In the genomic region with DNA sequence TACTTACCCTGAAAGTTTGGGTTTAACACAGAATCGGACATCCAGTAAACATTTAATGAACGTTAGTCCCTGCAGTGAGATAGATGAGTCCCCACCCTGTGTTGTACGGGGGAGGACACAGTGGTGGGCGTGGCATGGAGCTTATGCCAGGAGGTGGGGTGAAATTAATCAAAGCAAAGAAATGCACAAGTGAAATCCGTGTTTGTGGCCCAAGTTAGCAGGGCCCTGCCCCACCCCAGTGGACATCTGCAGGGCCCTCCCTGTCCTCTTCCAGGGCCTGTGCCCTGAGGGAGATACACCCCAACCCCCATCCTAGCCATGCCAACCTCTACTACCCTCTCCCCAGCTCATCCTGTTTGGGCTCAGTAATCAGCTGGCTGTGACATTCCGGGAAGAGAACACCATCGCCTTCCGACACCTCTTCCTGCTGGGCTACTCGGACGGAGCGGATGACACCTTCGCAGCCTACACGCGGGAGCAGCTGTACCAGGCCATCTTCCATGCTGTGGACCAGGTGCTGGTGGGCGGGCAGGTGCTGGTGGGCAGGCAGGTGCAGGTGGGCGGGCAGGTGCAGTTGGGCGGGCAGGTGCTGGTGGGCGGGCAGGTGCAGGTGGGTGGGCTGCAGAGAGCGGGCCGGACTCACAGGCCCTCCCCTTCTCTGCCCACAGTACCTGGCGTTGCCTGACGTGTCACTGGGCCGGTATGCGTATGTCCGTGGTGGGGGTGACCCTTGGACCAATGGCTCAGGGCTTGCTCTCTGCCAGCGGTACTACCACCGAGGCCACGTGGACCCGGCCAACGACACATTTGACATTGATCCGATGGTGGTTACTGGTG, we compare ENCODE assay signal across 1 cellular context.
TF ChIP-seq lines count a peak whose summit lies in the region.

No MANE protein-coding gene starts in this region.

TF ChIP-seq in HEK293, 187 proteins besides CTCF, POLR2A, EP300 and RAD21 (continued from another document):
- TF ChIP-seq, protein P1, sequence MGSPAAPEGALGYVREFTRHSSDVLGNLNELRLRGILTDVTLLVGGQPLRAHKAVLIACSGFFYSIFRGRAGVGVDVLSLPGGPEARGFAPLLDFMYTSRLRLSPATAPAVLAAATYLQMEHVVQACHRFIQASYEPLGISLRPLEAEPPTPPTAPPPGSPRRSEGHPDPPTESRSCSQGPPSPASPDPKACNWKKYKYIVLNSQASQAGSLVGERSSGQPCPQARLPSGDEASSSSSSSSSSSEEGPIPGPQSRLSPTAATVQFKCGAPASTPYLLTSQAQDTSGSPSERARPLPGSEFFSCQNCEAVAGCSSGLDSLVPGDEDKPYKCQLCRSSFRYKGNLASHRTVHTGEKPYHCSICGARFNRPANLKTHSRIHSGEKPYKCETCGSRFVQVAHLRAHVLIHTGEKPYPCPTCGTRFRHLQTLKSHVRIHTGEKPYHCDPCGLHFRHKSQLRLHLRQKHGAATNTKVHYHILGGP (tag by site-specific recombination; IDR thresholded peaks at IDR 0.05) = no peak
- TF ChIP-seq ZNF19 (tag by site-specific recombination; IDR thresholded peaks at IDR 0.05; ENCODE audit: low read depth) (no peak), EGR2 (tag by site-specific recombination; IDR thresholded peaks at IDR 0.05; ENCODE audit: low read depth) (peak; percentile 70), ZBTB1 (tag by site-specific recombination; IDR thresholded peaks at IDR 0.05) (no peak), KLF9 (tag by site-specific recombination; IDR thresholded peaks at IDR 0.05; ENCODE audit: low read depth) (0 out of 2 replicates have a peak, but pooled peaks have one; percentile 32), ZNF2 (tag by site-specific recombination; IDR thresholded peaks at IDR 0.05) (no peak), ZNF394 (tag by site-specific recombination; IDR thresholded peaks at IDR 0.05; ENCODE audit: borderline replicate concordance) (no peak), KLF1 (tag by site-specific recombination; IDR thresholded peaks at IDR 0.05) (peak; percentile 45; the same call in 1 of the 2 replicates), ZFP37 (tag by site-specific recombination; IDR thresholded peaks at IDR 0.05) (no peak), ZBTB17 (tag by site-specific recombination; IDR thresholded peaks at IDR 0.05) (no peak), ZNF10 (tag by site-specific recombination; IDR thresholded peaks at IDR 0.05) (no peak), KLF7 (tag by site-specific recombination; IDR thresholded peaks at IDR 0.05; ENCODE audit: borderline replicate concordance) (no peak), ZNF473 (tag by site-specific recombination; IDR thresholded peaks at IDR 0.05) (no peak), ZNF776 (tag by site-specific recombination; IDR thresholded peaks at IDR 0.05; ENCODE audit: borderline replicate concordance) (no peak), ZXDB (tag by site-specific recombination; IDR thresholded peaks at IDR 0.05) (no peak), ZNF664 (tag by site-specific recombination; IDR thresholded peaks at IDR 0.05) (no peak), SP3 (tag by site-specific recombination; IDR thresholded peaks at IDR 0.05) (no peak)
- TF ChIP-seq, protein P2, sequence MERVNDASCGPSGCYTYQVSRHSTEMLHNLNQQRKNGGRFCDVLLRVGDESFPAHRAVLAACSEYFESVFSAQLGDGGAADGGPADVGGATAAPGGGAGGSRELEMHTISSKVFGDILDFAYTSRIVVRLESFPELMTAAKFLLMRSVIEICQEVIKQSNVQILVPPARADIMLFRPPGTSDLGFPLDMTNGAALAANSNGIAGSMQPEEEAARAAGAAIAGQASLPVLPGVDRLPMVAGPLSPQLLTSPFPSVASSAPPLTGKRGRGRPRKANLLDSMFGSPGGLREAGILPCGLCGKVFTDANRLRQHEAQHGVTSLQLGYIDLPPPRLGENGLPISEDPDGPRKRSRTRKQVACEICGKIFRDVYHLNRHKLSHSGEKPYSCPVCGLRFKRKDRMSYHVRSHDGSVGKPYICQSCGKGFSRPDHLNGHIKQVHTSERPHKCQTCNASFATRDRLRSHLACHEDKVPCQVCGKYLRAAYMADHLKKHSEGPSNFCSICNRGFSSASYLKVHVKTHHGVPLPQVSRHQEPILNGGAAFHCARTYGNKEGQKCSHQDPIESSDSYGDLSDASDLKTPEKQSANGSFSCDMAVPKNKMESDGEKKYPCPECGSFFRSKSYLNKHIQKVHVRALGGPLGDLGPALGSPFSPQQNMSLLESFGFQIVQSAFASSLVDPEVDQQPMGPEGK (tag by site-specific recombination; IDR thresholded peaks at IDR 0.05) = no peak
- TF ChIP-seq, protein P3, sequence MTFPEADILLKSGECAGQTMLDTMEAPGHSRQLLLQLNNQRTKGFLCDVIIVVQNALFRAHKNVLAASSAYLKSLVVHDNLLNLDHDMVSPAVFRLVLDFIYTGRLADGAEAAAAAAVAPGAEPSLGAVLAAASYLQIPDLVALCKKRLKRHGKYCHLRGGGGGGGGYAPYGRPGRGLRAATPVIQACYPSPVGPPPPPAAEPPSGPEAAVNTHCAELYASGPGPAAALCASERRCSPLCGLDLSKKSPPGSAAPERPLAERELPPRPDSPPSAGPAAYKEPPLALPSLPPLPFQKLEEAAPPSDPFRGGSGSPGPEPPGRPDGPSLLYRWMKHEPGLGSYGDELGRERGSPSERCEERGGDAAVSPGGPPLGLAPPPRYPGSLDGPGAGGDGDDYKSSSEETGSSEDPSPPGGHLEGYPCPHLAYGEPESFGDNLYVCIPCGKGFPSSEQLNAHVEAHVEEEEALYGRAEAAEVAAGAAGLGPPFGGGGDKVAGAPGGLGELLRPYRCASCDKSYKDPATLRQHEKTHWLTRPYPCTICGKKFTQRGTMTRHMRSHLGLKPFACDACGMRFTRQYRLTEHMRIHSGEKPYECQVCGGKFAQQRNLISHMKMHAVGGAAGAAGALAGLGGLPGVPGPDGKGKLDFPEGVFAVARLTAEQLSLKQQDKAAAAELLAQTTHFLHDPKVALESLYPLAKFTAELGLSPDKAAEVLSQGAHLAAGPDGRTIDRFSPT (tag by site-specific recombination; IDR thresholded peaks at IDR 0.05) = no peak
- TF ChIP-seq, protein P4, sequence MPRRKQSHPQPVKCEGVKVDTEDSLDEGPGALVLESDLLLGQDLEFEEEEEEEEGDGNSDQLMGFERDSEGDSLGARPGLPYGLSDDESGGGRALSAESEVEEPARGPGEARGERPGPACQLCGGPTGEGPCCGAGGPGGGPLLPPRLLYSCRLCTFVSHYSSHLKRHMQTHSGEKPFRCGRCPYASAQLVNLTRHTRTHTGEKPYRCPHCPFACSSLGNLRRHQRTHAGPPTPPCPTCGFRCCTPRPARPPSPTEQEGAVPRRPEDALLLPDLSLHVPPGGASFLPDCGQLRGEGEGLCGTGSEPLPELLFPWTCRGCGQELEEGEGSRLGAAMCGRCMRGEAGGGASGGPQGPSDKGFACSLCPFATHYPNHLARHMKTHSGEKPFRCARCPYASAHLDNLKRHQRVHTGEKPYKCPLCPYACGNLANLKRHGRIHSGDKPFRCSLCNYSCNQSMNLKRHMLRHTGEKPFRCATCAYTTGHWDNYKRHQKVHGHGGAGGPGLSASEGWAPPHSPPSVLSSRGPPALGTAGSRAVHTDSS (tag by site-specific recombination; IDR thresholded peaks at IDR 0.05) = no peak
- TF ChIP-seq, protein P5, sequence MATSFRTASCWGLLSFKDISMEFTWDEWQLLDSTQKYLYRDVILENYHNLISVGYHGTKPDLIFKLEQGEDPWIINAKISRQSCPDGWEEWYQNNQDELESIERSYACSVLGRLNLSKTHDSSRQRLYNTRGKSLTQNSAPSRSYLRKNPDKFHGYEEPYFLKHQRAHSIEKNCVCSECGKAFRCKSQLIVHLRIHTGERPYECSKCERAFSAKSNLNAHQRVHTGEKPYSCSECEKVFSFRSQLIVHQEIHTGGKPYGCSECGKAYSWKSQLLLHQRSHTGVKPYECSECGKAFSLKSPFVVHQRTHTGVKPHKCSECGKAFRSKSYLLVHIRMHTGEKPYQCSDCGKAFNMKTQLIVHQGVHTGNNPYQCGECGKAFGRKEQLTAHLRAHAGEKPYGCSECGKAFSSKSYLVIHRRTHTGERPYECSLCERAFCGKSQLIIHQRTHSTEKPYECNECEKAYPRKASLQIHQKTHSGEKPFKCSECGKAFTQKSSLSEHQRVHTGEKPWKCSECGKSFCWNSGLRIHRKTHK (tag by site-specific recombination; IDR thresholded peaks at IDR 0.05) = no peak
- TF ChIP-seq, protein P6, sequence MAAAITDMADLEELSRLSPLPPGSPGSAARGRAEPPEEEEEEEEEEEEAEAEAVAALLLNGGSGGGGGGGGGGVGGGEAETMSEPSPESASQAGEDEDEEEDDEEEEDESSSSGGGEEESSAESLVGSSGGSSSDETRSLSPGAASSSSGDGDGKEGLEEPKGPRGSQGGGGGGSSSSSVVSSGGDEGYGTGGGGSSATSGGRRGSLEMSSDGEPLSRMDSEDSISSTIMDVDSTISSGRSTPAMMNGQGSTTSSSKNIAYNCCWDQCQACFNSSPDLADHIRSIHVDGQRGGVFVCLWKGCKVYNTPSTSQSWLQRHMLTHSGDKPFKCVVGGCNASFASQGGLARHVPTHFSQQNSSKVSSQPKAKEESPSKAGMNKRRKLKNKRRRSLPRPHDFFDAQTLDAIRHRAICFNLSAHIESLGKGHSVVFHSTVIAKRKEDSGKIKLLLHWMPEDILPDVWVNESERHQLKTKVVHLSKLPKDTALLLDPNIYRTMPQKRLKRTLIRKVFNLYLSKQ (tag by site-specific recombination; IDR thresholded peaks at IDR 0.05; ENCODE audit: borderline replicate concordance) = no peak
- TF ChIP-seq, protein P7, sequence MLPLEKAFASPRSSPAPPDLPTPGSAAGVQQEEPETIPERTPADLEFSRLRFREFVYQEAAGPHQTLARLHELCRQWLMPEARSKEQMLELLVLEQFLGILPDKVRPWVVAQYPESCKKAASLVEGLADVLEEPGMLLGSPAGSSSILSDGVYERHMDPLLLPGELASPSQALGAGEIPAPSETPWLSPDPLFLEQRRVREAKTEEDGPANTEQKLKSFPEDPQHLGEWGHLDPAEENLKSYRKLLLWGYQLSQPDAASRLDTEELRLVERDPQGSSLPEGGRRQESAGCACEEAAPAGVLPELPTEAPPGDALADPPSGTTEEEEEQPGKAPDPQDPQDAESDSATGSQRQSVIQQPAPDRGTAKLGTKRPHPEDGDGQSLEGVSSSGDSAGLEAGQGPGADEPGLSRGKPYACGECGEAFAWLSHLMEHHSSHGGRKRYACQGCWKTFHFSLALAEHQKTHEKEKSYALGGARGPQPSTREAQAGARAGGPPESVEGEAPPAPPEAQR (tag by site-specific recombination; IDR thresholded peaks at IDR 0.05) = no peak
